17 cellular contexts compared by ENCODE assay signal in the genomic region with DNA sequence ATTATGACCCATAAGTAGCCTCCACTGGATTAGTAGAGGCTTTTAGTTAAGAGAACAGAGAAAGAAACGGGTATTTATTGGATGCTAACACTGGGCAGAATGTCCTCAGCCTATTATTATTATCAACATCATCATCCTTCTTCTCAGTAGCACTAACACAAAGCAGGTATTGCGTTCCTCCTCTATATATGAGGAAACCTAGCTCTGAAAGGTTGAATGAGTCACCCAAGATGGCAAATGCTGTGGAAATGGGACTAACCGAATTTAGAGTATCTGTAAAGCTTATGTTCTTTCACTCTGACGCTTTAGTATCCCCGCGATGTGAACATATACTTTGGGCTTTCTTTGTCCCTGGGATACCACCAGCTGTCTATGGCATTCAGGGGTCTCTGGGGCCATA.
"Had no signal": no experiment of that assay in that cellular context is flagged by ENCODE, and none has a peak within 500 bp of the region (broad histone marks: within the 10 kb centered on the region; RNA-seq: fewer than 3 reads in every experiment).

No MANE protein-coding gene starts in this region.

- H3K4me2 ChIP-seq: hepatocyte had no signal

- H3K9me3 ChIP-seq: psoas muscle, suprapubic skin, upper lobe of left lung had no signal

- H2AFZ ChIP-seq: hepatocyte had no signal

- H3K4me1 ChIP-seq: psoas muscle, upper lobe of left lung had no signal

- H3K27ac ChIP-seq: hepatocyte, psoas muscle, suprapubic skin, upper lobe of left lung, VCaP had no signal

- ATAC-seq: left cardiac atrium; naive thymus-derived CD8-positive, alpha-beta T cell; stimulated activated naive CD8-positive, alpha-beta T cell treated with anti-CD3 and anti-CD28 coated beads, Interleukin-15, amount 100 ng/mL, for 72 hours had no signal

- H3K36me3 ChIP-seq: suprapubic skin, upper lobe of left lung had no signal

- H3K4me3 ChIP-seq: hepatocyte, psoas muscle, suprapubic skin, upper lobe of left lung had no signal

- H3K27me3 ChIP-seq: hepatocyte, suprapubic skin, upper lobe of left lung had no signal

- DNase-seq: activated CD4-positive, CD25-positive, alpha-beta regulatory T cell treated with anti-CD3 and anti-CD28 coated beads, Interleukin-2, amount 50 U/mL, for 72 hours; activated gamma-delta T cell treated with Interleukin-2 at 50 U/mL for 16 hours; activated T-cell treated with anti-CD3 and anti-CD28 coated beads for 4 hours; aorta; cerebellar nuclear complex; cortex of kidney; effector CD4-positive, alpha-beta T cell; left cardiac atrium; naive thymus-derived CD8-positive, alpha-beta T cell; psoas muscle; right cardiac atrium; stimulated activated naive CD8-positive, alpha-beta T cell treated with anti-CD3 and anti-CD28 coated beads, Interleukin-15, amount 100 ng/mL, for 72 hours; T-helper 2 cell had no signal

- H3K79me2 ChIP-seq: hepatocyte had no signal
